In genomic region chr1:154753426-154753825, GRCh38 we compare ENCODE assay signal across 12 cellular contexts.
"Had no signal": no experiment of that assay in that cellular context is flagged by ENCODE, and none has a peak within 500 bp of the region (broad histone marks: within the 10 kb centered on the region; RNA-seq: fewer than 3 reads in every experiment).

No MANE protein-coding gene starts in this region.

- H3K9me3 ChIP-seq: neutrophil had no signal

- DNase-seq: activated B cell treated with CpG ODN at 0.5 μM for 24 hours; activated T-cell treated with anti-CD3 and anti-CD28 coated beads, Interleukin-2, amount 50 U/mL, for 72 hours; dermis blood vessel endothelial cell; effector memory CD8-positive, alpha-beta T cell; immature natural killer cell; mesendoderm; naive thymus-derived CD8-positive, alpha-beta T cell; stimulated activated naive CD8-positive, alpha-beta T cell treated with anti-CD3 and anti-CD28 coated beads, Interleukin-15, amount 100 ng/mL, for 72 hours; T-helper 1 cell; T-helper 9 cell; trophoblast cell had no signal

- H3K27ac Mint-ChIP-seq: activated B cell treated with CpG ODN at 0.5 μM for 24 hours; activated T-cell treated with anti-CD3 and anti-CD28 coated beads, Interleukin-2, amount 50 U/mL, for 72 hours; effector memory CD8-positive, alpha-beta T cell; immature natural killer cell had no signal

- H3K36me3 ChIP-seq: neutrophil had no signal

- ATAC-seq: activated T-cell treated with anti-CD3 and anti-CD28 coated beads, Interleukin-2, amount 50 U/mL, for 72 hours; effector memory CD8-positive, alpha-beta T cell; naive thymus-derived CD8-positive, alpha-beta T cell; stimulated activated naive CD8-positive, alpha-beta T cell treated with anti-CD3 and anti-CD28 coated beads, Interleukin-15, amount 100 ng/mL, for 72 hours had no signal

- H3K27ac ChIP-seq: neutrophil had no signal

- H3K36me3 Mint-ChIP-seq: immature natural killer cell; naive thymus-derived CD8-positive, alpha-beta T cell had no signal

- H3K27me3 Mint-ChIP-seq: naive thymus-derived CD8-positive, alpha-beta T cell had no signal

- H3K4me3 Mint-ChIP-seq: activated B cell treated with CpG ODN at 0.5 μM for 24 hours; activated T-cell treated with anti-CD3 and anti-CD28 coated beads, Interleukin-2, amount 50 U/mL, for 72 hours; effector memory CD8-positive, alpha-beta T cell; immature natural killer cell; naive thymus-derived CD8-positive, alpha-beta T cell; stimulated activated naive CD8-positive, alpha-beta T cell treated with anti-CD3 and anti-CD28 coated beads, Interleukin-15, amount 100 ng/mL, for 72 hours had no signal

- H3K9me3 Mint-ChIP-seq: activated B cell treated with CpG ODN at 0.5 μM for 24 hours; effector memory CD8-positive, alpha-beta T cell; immature natural killer cell; naive thymus-derived CD8-positive, alpha-beta T cell had no signal
